Comparison of ENCODE assay signal across 2 cellular contexts in genomic region chr16:2005646-2006045, GRCh38.
A peak's percentile ranks its signal among the peaks of the same experiment; 100 is the strongest.
TF ChIP-seq lines count a peak whose summit lies in the region.

No MANE protein-coding gene starts in this region.

TF ChIP-seq in GM23338, 12 proteins besides CTCF, POLR2A, EP300 and RAD21:
- TF ChIP-seq, protein P1, sequence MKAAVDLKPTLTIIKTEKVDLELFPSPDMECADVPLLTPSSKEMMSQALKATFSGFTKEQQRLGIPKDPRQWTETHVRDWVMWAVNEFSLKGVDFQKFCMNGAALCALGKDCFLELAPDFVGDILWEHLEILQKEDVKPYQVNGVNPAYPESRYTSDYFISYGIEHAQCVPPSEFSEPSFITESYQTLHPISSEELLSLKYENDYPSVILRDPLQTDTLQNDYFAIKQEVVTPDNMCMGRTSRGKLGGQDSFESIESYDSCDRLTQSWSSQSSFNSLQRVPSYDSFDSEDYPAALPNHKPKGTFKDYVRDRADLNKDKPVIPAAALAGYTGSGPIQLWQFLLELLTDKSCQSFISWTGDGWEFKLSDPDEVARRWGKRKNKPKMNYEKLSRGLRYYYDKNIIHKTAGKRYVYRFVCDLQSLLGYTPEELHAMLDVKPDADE (IDR thresholded peaks at IDR 0.05): no peak
- TF ChIP-seq POLR2AphosphoS5 (IDR thresholded peaks at IDR 0.05; ENCODE audit: low read depth) (no peak), ZNF114 (CRISPR knock-in tag; IDR thresholded peaks at IDR 0.05) (no peak), JUNB (IDR thresholded peaks at IDR 0.05; ENCODE audit: unreplicated experiment) (no peak), EZH2 (IDR thresholded peaks at IDR 0.05; ENCODE audit: low read depth, unreplicated experiment) (no peak), REST (IDR thresholded peaks at IDR 0.05; ENCODE audit: unreplicated experiment) (no peak), ZNF462 (CRISPR knock-in tag; IDR thresholded peaks at IDR 0.05) (no peak), CREB1 (CRISPR knock-in tag; IDR thresholded peaks at IDR 0.05; ENCODE audit: low read depth) (no peak), ZNF331 (CRISPR knock-in tag; IDR thresholded peaks at IDR 0.05; ENCODE audit: low read depth) (no peak)

TF ChIP-seq in K562, 482 proteins besides CTCF, POLR2A, EP300 and RAD21:
- TF ChIP-seq PTBP1 (IDR thresholded peaks at IDR 0.05; ENCODE audit: low read depth, low read length): no peak
- TF ChIP-seq LEF1 (IDR thresholded peaks at IDR 0.05): no peak
- no peak for TF ChIP-seq ZNF431 (CRISPR knock-in tag; IDR thresholded peaks at IDR 0.05)
- TF ChIP-seq TGIF2 (CRISPR knock-in tag; IDR thresholded peaks at IDR 0.05): no peak
- TF ChIP-seq POLR2H (tag; IDR thresholded peaks at IDR 0.05; ENCODE audit: low read depth): no peak
- TF ChIP-seq POLR2G (IDR thresholded peaks at IDR 0.05; ENCODE audit: low read depth, low read length): peak; percentile 1
- TF ChIP-seq SREBF2 (CRISPR knock-in tag; IDR thresholded peaks at IDR 0.05): no peak
- TF ChIP-seq ZFPM2 (CRISPR knock-in tag; IDR thresholded peaks at IDR 0.05): no peak
- peak; percentile 69 for TF ChIP-seq RBFOX2 (IDR thresholded peaks at IDR 0.05; ENCODE audit: low read depth, low read length)
- TF ChIP-seq CBFB (CRISPR knock-in tag; IDR thresholded peaks at IDR 0.05): peak; percentile 18; the same call in 1 of the 2 replicates
- peak; percentile 11; the same call in 1 of the 2 replicates for TF ChIP-seq RBM14 (IDR thresholded peaks at IDR 0.05; ENCODE audit: borderline replicate concordance, insufficient read depth, low read depth, low read length)
- no peak for TF ChIP-seq ZNF778 (CRISPR knock-in tag; IDR thresholded peaks at IDR 0.05)
